1 cellular context compared by ENCODE assay signal in genomic region chr15:84980196-84981053, GRCh38.
TF ChIP-seq lines count a peak whose summit lies in the region.

No MANE protein-coding gene starts in this region.

TF ChIP-seq in HepG2, 621 proteins besides CTCF, POLR2A, EP300 and RAD21 (continued from another document and continues in another):
- TF ChIP-seq HBP1 (CRISPR knock-in tag; IDR thresholded peaks at IDR 0.05; ENCODE audit: low read depth), result peak; percentile 74; the same call in 1 of the 2 replicates
- TF ChIP-seq SIX1 (CRISPR knock-in tag; IDR thresholded peaks at IDR 0.05; ENCODE audit: borderline replicate concordance), result peak; percentile 23; the same call in 1 of the 2 replicates
- peak; percentile 63; the same call in 1 of the 2 replicates for TF ChIP-seq NR2F6 (IDR thresholded peaks at IDR 0.05)
- peak; percentile 68; the same call in 1 of the 2 replicates for TF ChIP-seq NR2F6 (CRISPR knock-in tag; IDR thresholded peaks at IDR 0.05)
- 0 out of 2 replicates have a peak, but pooled peaks have one; percentile 58 for TF ChIP-seq DNMT3B (CRISPR knock-in tag; conservative IDR thresholded peaks at IDR 0.05)
- TF ChIP-seq MNT (IDR thresholded peaks at IDR 0.05), result peak; percentile 25
- TF ChIP-seq POGZ (CRISPR knock-in tag; IDR thresholded peaks at IDR 0.05), result peak; percentile 36; the same call in 1 of the 2 replicates
- peak; percentile 88 for TF ChIP-seq IRF2 (CRISPR knock-in tag; IDR thresholded peaks at IDR 0.05)
- peak; percentile 75 for TF ChIP-seq ZFX (CRISPR knock-in tag; IDR thresholded peaks at IDR 0.05; ENCODE audit: low read depth)
- peak; percentile 94 for TF ChIP-seq TFAP4 (IDR thresholded peaks at IDR 0.05; ENCODE audit: borderline replicate concordance, low read depth)
- TF ChIP-seq ZKSCAN8 (CRISPR knock-in tag; IDR thresholded peaks at IDR 0.05; ENCODE audit: borderline replicate concordance), result no peak
- peak; percentile 68 for TF ChIP-seq ZBTB10 (CRISPR knock-in tag; IDR thresholded peaks at IDR 0.05; ENCODE audit: borderline replicate concordance)
- TF ChIP-seq ZMAT3 (CRISPR knock-in tag; conservative IDR thresholded peaks at IDR 0.05), result peak; percentile 82; the same call in 1 of the 2 replicates
- TF ChIP-seq XBP1 (CRISPR knock-in tag; IDR thresholded peaks at IDR 0.05), result no peak
- TF ChIP-seq MXD1 (CRISPR knock-in tag; IDR thresholded peaks at IDR 0.05), result peak; percentile 18
- peak; percentile 62; the same call in 1 of the 2 replicates for TF ChIP-seq MEIS2 (CRISPR knock-in tag; IDR thresholded peaks at IDR 0.05)
- 0 out of 2 replicates have a peak, but pooled peaks have one; percentile 39 for TF ChIP-seq NFIC (IDR thresholded peaks at IDR 0.05; ENCODE audit: low read length)
- TF ChIP-seq SIX4 (CRISPR knock-in tag; IDR thresholded peaks at IDR 0.05), result peak; percentile 57; the same call in 1 of the 2 replicates
- TF ChIP-seq KAT8 (CRISPR knock-in tag; IDR thresholded peaks at IDR 0.05), result peak; percentile 75
- TF ChIP-seq ETV5 (CRISPR knock-in tag; IDR thresholded peaks at IDR 0.05; ENCODE audit: borderline replicate concordance), result peak; percentile 29; the same call in 1 of the 2 replicates
- no peak for TF ChIP-seq MEF2D (CRISPR knock-in tag; IDR thresholded peaks at IDR 0.05)
- TF ChIP-seq MYPOP (CRISPR knock-in tag; IDR thresholded peaks at IDR 0.05), result peak; percentile 92
- TF ChIP-seq PITX1 (CRISPR knock-in tag; IDR thresholded peaks at IDR 0.05), result no peak
- 0 out of 2 replicates have a peak, but pooled peaks have one; percentile 6 for TF ChIP-seq MTF1 (CRISPR knock-in tag; IDR thresholded peaks at IDR 0.05)
- no peak for TF ChIP-seq NCOR1 (IDR thresholded peaks at IDR 0.05; ENCODE audit: borderline replicate concordance, low read length)
- TF ChIP-seq ARNT2 (CRISPR knock-in tag; IDR thresholded peaks at IDR 0.05; ENCODE audit: low read depth), result peak; percentile 81; the same call in 1 of the 2 replicates
- TF ChIP-seq ZNF639 (CRISPR knock-in tag; conservative IDR thresholded peaks at IDR 0.05), result peak; percentile 64; the same call in 1 of the 2 replicates
- peak; percentile 22; the same call in 1 of the 2 replicates for TF ChIP-seq MYNN (CRISPR knock-in tag; IDR thresholded peaks at IDR 0.05; ENCODE audit: low read depth)
- TF ChIP-seq TP53 (CRISPR knock-in tag; conservative IDR thresholded peaks at IDR 0.05), result 0 out of 2 replicates have a peak, but pooled peaks have one; percentile 23
- no peak; the same call in 1 of the 2 replicates for TF ChIP-seq FOXO1 (CRISPR knock-in tag; IDR thresholded peaks at IDR 0.05)
- 0 out of 2 replicates have a peak, but pooled peaks have one; percentile 23 for TF ChIP-seq ZNF556 (CRISPR knock-in tag; IDR thresholded peaks at IDR 0.05; ENCODE audit: borderline replicate concordance)
- TF ChIP-seq KLF15 (CRISPR knock-in tag; IDR thresholded peaks at IDR 0.05; ENCODE audit: borderline replicate concordance), result no peak
- peak; percentile 33; the same call in 1 of the 2 replicates for TF ChIP-seq ZNF800 (CRISPR knock-in tag; IDR thresholded peaks at IDR 0.05)
- TF ChIP-seq ZNF30 (CRISPR knock-in tag; IDR thresholded peaks at IDR 0.05), result 0 out of 2 replicates have a peak, but pooled peaks have one; percentile 8
- no peak for TF ChIP-seq GPBP1L1 (CRISPR knock-in tag; IDR thresholded peaks at IDR 0.05)
- TF ChIP-seq DBP (CRISPR knock-in tag; IDR thresholded peaks at IDR 0.05; ENCODE audit: not compliant biosample characterization), result peak; percentile 17
- TF ChIP-seq ZNF850 (CRISPR knock-in tag; conservative IDR thresholded peaks at IDR 0.05), result 0 out of 2 replicates have a peak, but pooled peaks have one; percentile 2
- TF ChIP-seq ZNF572 (CRISPR knock-in tag; IDR thresholded peaks at IDR 0.05), result peak; percentile 64; the same call in 1 of the 2 replicates
- peak; percentile 56; the same call in 1 of the 2 replicates for TF ChIP-seq ZBTB26 (CRISPR knock-in tag; IDR thresholded peaks at IDR 0.05; ENCODE audit: borderline replicate concordance)
- no peak for TF ChIP-seq ZSCAN22 (CRISPR knock-in tag; IDR thresholded peaks at IDR 0.05)
- TF ChIP-seq ZNF891 (CRISPR knock-in tag; IDR thresholded peaks at IDR 0.05), result peak; percentile 87
- 0 out of 2 replicates have a peak, but pooled peaks have one; percentile 49 for TF ChIP-seq ZNF256 (CRISPR knock-in tag; conservative IDR thresholded peaks at IDR 0.05)
- peak; percentile 53 for TF ChIP-seq CCDC6 (CRISPR knock-in tag; IDR thresholded peaks at IDR 0.05)
- TF ChIP-seq ZUFSP (CRISPR knock-in tag; IDR thresholded peaks at IDR 0.05; ENCODE audit: borderline replicate concordance), result no peak
- no peak for TF ChIP-seq SRF (IDR thresholded peaks at IDR 0.05; ENCODE audit: low read depth, low read length)
